ENCODE assay signal across 8 cellular contexts in the genomic region with DNA sequence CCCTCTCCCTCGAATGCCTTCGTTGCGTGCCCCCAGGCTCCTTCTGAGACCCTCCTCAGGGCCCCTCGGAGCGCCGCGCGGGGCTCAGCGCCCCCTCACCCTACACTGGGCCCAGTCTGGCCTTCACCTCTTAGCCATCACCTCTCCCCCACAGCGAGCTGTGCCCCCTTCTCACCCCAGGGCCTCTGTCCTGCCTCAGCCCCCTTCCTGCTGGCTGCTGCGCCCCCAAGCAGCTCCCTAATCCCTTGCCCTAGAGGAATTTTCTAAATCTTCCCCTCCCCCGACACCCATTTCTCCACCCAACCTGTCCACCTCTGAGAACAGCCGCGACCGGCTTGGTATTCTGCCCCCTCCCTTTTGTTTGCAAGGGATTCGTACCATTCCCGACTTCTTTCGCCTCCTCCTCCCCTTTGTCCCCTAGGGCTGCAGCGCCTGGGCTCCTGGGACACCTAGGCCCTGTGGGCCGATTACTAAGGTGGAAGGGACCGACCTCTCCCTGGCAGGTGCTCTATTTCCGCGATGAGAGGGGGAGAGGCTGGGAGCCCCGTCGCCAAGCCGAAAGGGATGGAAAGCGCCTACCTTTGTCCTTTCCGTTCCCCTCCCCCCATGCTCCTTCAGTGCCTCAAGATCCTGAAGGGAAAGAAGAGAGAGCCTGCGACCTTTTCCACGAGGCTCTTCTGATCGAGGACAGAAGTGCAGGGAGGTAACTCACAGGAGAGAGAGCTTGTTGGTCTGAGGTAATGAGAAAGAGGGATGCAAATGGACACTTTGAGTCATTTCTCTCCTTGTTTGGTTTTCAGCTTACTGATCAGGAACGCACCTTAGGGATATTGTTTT. TPM values are rescaled to one million over a fixed set of nuclear protein-coding genes. Genes with fewer than 3 reads are reported as not detected.
DNase-seq lines count a peak whose midpoint lies in the region; ATAC-seq and TF ChIP-seq lines count a peak whose summit lies in the region.

No MANE protein-coding gene starts in this region.

- 0 to 37% methylated on average over 1 to 32 of the region's 32 CpGs for WGBS in transverse colon (ENCODE audit: low coverage in 1 of 2), 2 donors

- in situ Hi-C loops in transverse colon (cut with MboI; ENCODE audit: low pct_ligation_motif_present in 1 of 4, low pct_unique_long_range_greater_than_20kb in 1 of 4, low sequenced_read_pairs in 3 of 4): loop anchor here in 2 of 4 donors (10.0 kb wide), 1 partner anchor 99 kb away; no protein-coding TSS in a partner anchor

- TF ChIP-seq POLR2A in transverse colon (IDR thresholded peaks at IDR 0.05): no peak

- H3K4me1 ChIP-seq in ascending aorta (no peaks in the 10 kb centered on the region), left lung (peaks cover 0 to 6% of the 10 kb centered on the region in 2 donors), transverse colon (peaks cover 0 to 28% (median 3%) of the 10 kb centered on the region in 4 donors)

- H3K4me1 Mint-ChIP-seq in IgD-negative memory B cell: peaks cover 15 to 31% (median 25%) of the 10 kb centered on the region in 3 donors

- intact Hi-C loops in ascending aorta (cut with DNase I): loop anchor here (2.0 kb wide), 2 partner anchors 21 to 25 kb away; no protein-coding TSS in a partner anchor
- intact Hi-C loops in left lung (cut with DNase I): loop anchor here in 1 of 2 donors (10.0 kb wide), 1 partner anchor 99 kb away; no protein-coding TSS in a partner anchor
- intact Hi-C loops in transverse colon (cut with DNase I; ENCODE audit: low total_unique reads): no loop called here

- no peak for TF ChIP-seq EP300 in transverse colon (IDR thresholded peaks at IDR 0.05; ENCODE audit: low read depth)

- H3K27ac ChIP-seq in ascending aorta (peak overlapping the region; percentile 84 to 95), left lung (peak overlapping the region; percentile 66 to 76), transverse colon (peak overlapping the region; percentile 87 to 97 (median 94))

- H3K9me3 Mint-ChIP-seq in IgD-negative memory B cell: no peaks in the 10 kb centered on the region

- ATAC-seq in left lung (peak; percentile 4), GM18907 (IDR thresholded peaks at IDR 0.05; ENCODE audit: unreplicated experiment) (no peak)

- no peaks in the 10 kb centered on the region for H3K36me3 ChIP-seq in ascending aorta
- H3K36me3 ChIP-seq in left lung: no peaks in the 10 kb centered on the region
- H3K36me3 ChIP-seq in transverse colon: no peaks in the 10 kb centered on the region

- H3K27me3 ChIP-seq in ascending aorta (no peaks in the 10 kb centered on the region), left lung (peaks cover 0 to 29% of the 10 kb centered on the region in 2 donors), transverse colon (no peaks in the 10 kb centered on the region)

- H3K27me3 Mint-ChIP-seq in IgD-negative memory B cell: peaks cover 2% of the 10 kb centered on the region

- DNase-seq in GM10266 (ENCODE audit: extremely low spot score): peak; percentile 18
- no peak for DNase-seq in ascending aorta (ENCODE audit: low spot score in 2 of 2)
- DNase-seq in left lung: peak in 1 of 2 donors; percentile 34
- peak; percentile 54 for DNase-seq in transverse colon
- DNase-seq in NCI-H345 (lab: John Stamatoyannopoulos, UW): no peak
- no peak for DNase-seq in foreskin melanocyte

- peak overlapping the region; percentile 51 to 63 for H3K4me3 ChIP-seq in ascending aorta
- peak overlapping the region; percentile 38 to 43 for H3K4me3 ChIP-seq in left lung
- peak overlapping the region; percentile 47 to 85 (median 61) for H3K4me3 ChIP-seq in transverse colon

- peak overlapping the region; percentile 72 to 91 (median 84) for H3K4me3 Mint-ChIP-seq in IgD-negative memory B cell

- H3K36me3 Mint-ChIP-seq in IgD-negative memory B cell: no peaks in the 10 kb centered on the region

- no peak for TF ChIP-seq CTCF in GM10266 (IDR thresholded peaks at IDR 0.05; ENCODE audit: control insufficient read depth, insufficient read depth, low read depth, missing control alignments)
- TF ChIP-seq CTCF in ascending aorta (IDR thresholded peaks at IDR 0.05): no peak
- TF ChIP-seq CTCF in left lung (IDR thresholded peaks at IDR 0.05): no peak
- no peak for TF ChIP-seq CTCF in transverse colon (IDR thresholded peaks at IDR 0.05)

- H3K27ac Mint-ChIP-seq in IgD-negative memory B cell: peak overlapping the region in 2 of 3 donors; percentile 46 to 85

- H3K9me3 ChIP-seq in ascending aorta (no peaks in the 10 kb centered on the region), left lung (no peaks in the 10 kb centered on the region), transverse colon (no peaks in the 10 kb centered on the region)

RNA-seq across cellular contexts. Expression of gene DLG3, which starts 10.9 kb away (rescaled TPM):
- 1.2 TPM for polyA plus RNA-seq in IgD-negative memory B cell
- total RNA-seq in ascending aorta (6.5 TPM), left lung (10 to 100 TPM; 22.3 to 29.9 TPM), transverse colon (10 to 100 TPM; 31.8 to 59.4 (median 54.8) TPM)

RNA-seq across cellular contexts. Expression of gene GDPD2, which starts 32.5 kb away (rescaled TPM):
- polyA plus RNA-seq in IgD-negative memory B cell: not detected
- total RNA-seq in ascending aorta (not detected), left lung (not detected), transverse colon (10 to 100 TPM in 3 of 4 donors, 1 to 10 TPM in 1; 1.6 to 68.1 (median 31.2) TPM)

Comparison
In these comparisons a context has a peak if more than half of its experiments do, and no peak if none do; other contexts are left out.
1. DNase-seq: peak in GM10266 (single experiment) and transverse colon (single experiment); none in ascending aorta (0 of 2), NCI-H345 (single experiment) and foreskin melanocyte (single experiment).
2. Peak in every context shown above with its lines, with median percentiles within 50 percentile points of each other: H3K27ac ChIP-seq and H3K4me3 ChIP-seq.